ENCODE assay signal across 8 cellular contexts in the genomic region with DNA sequence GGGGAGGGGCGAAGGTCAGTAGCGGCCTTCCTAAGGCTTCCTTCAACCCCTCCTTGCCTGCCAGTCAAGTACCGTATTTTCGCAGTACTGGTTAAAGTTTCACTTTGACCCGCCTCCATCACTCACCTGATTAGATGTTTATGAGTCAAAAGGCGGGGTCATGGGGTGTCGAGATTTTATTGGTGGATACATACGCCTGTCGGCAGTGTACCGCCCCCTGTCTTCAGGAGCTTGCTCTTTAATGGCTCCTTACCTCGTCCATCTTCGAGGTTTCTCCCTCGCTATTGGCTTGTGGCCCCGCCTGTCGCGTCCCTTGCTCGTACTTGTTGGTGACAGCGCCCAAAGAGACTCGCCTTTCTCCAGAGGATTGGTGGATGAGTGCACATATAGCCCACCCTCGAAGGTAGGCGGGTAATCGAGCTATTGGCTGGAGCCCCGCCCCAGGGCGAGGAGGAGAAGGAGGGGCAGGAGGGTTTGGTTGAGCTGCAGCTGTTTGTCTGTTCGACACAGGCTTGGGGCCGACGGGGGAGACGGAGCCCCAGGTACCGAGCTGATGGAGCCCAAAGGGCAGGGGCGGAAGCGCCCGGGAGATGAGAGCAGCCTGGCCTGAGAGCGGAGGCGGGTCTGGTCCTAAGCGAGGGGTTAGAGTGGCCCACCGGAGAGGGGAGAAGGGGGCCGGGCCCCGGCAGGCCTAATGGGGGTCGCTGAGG. TPM values are rescaled to one million over a fixed set of nuclear protein-coding genes. Genes with fewer than 3 reads are reported as not detected.
DNase-seq lines count a peak whose midpoint lies in the region; ATAC-seq, FAIRE-seq and TF ChIP-seq lines count a peak whose summit lies in the region.

A gene with protein sequence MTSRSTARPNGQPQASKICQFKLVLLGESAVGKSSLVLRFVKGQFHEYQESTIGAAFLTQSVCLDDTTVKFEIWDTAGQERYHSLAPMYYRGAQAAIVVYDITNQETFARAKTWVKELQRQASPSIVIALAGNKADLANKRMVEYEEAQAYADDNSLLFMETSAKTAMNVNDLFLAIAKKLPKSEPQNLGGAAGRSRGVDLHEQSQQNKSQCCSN (plus strand): TSS at position 481 of the 710 bp plus-strand sequence. CDS start 12,883 bp downstream, outside the sequence.

- ATAC-seq in HG02973 (IDR thresholded peaks at IDR 0.05; ENCODE audit: unreplicated experiment): peak; percentile 92
- peak; percentile 96 for ATAC-seq in right cardiac atrium

- peak within 1 kb of the TSS; percentile 93 for H3K27ac ChIP-seq in astrocyte (ENCODE audit: low read depth, low read length)
- H3K27ac ChIP-seq in right cardiac atrium (ENCODE audit: low read length): peak within 1 kb of the TSS; percentile 98
- peak within 1 kb of the TSS; percentile 93 to 98 for H3K27ac ChIP-seq in uterus

- H3K27ac Mint-ChIP-seq in T-helper 2 cell treated with Interferon-gamma antibody and Interleukin-4, amounts not matched to agents 5 μg/mL and 100 μg/mL, for 36 hours: no peak within 1 kb of the TSS
- no peak within 1 kb of the TSS for H3K27ac Mint-ChIP-seq in astrocyte (ENCODE audit: unreplicated experiment)

- peak within 1 kb of the TSS; percentile 70 for H2AFZ ChIP-seq in astrocyte (ENCODE audit: low read depth, low read length)

- TF ChIP-seq CTCF in astrocyte (IDR thresholded peaks at IDR 0.05; ENCODE audit: insufficient read depth, low read depth, low read length) (no peak), uterus (IDR thresholded peaks at IDR 0.05) (peak in 1 of 4 experiments; percentile 34)

- no peaks in the 10 kb centered on the region for H3K9me3 Mint-ChIP-seq in T-helper 2 cell treated with Interferon-gamma antibody and Interleukin-4, amounts not matched to agents 5 μg/mL and 100 μg/mL, for 36 hours
- H3K9me3 Mint-ChIP-seq in astrocyte (ENCODE audit: unreplicated experiment): no peaks in the 10 kb centered on the region

- peak within 1 kb of the TSS; percentile 98 for H3K4me2 ChIP-seq in astrocyte (ENCODE audit: low read length)

- peaks cover 14% of the 10 kb centered on the region for H3K36me3 Mint-ChIP-seq in T-helper 2 cell treated with Interferon-gamma antibody and Interleukin-4, amounts not matched to agents 5 μg/mL and 100 μg/mL, for 36 hours (ENCODE audit: low read depth)
- peaks cover 5% of the 10 kb centered on the region for H3K36me3 Mint-ChIP-seq in astrocyte (ENCODE audit: low read depth, unreplicated experiment)

- intact Hi-C loops in right cardiac atrium (cut with DNase I) (no loop called here), uterus (cut with DNase I; ENCODE audit: low total_unique reads) (no loop called here)

- peak; percentile 96 to 98 for TF ChIP-seq POLR2A in uterus (IDR thresholded peaks at IDR 0.05)

- H3K27me3 Mint-ChIP-seq in T-helper 2 cell treated with Interferon-gamma antibody and Interleukin-4, amounts not matched to agents 5 μg/mL and 100 μg/mL, for 36 hours (ENCODE audit: low read depth): no peaks in the 10 kb centered on the region
- H3K27me3 Mint-ChIP-seq in astrocyte (ENCODE audit: low read depth, unreplicated experiment): no peaks in the 10 kb centered on the region

- H3K4me3 Mint-ChIP-seq in T-helper 2 cell treated with Interferon-gamma antibody and Interleukin-4, amounts not matched to agents 5 μg/mL and 100 μg/mL, for 36 hours: no peak within 1 kb of the TSS
- no peak within 1 kb of the TSS for H3K4me3 Mint-ChIP-seq in astrocyte (ENCODE audit: unreplicated experiment)

- under 1% methylated on average over 39 of the region's 39 CpGs for WGBS in right cardiac atrium

- H3K27me3 ChIP-seq in astrocyte (ENCODE audit: insufficient read depth, low read length) (no peaks in the 10 kb centered on the region), right cardiac atrium (ENCODE audit: control insufficient read depth, insufficient read depth) (no peaks in the 10 kb centered on the region), uterus (no peaks in the 10 kb centered on the region)

- H3K4me1 Mint-ChIP-seq in T-helper 2 cell treated with Interferon-gamma antibody and Interleukin-4, amounts not matched to agents 5 μg/mL and 100 μg/mL, for 36 hours (ENCODE audit: low read depth): peaks cover 13% of the 10 kb centered on the region
- H3K4me1 Mint-ChIP-seq in astrocyte (ENCODE audit: low read depth, unreplicated experiment): peaks cover 17% of the 10 kb centered on the region

- H3K9ac ChIP-seq in astrocyte (ENCODE audit: low read length): peak within 1 kb of the TSS; percentile 95

- peaks cover 29% of the 10 kb centered on the region for H4K20me1 ChIP-seq in astrocyte (ENCODE audit: insufficient read depth, low read length)

- H3K36me3 ChIP-seq in astrocyte (ENCODE audit: insufficient read depth, low read length): peaks cover 2% of the 10 kb centered on the region
- no peaks in the 10 kb centered on the region for H3K36me3 ChIP-seq in uterus

- DNase-seq in GM18507 (ENCODE audit: extremely low spot score, insufficient read length, low read depth): peak; percentile 88
- DNase-seq in NCI-H1930 (lab: John Stamatoyannopoulos, UW): peak; percentile 99 to 100
- peak; percentile 99 for DNase-seq in T-helper 2 cell treated with Interferon-gamma antibody and Interleukin-4, amounts not matched to agents 5 μg/mL and 100 μg/mL, for 36 hours (ENCODE audit: low spot score)
- peak; percentile 100 for DNase-seq in astrocyte (ENCODE audit: low read depth)
- peak; percentile 99 to 100 (median 100) for DNase-seq in right cardiac atrium
- peak; percentile 100 for DNase-seq in pulmonary artery endothelial cell (ENCODE audit: low read depth, low spot score)
- peak; percentile 99 to 100 for DNase-seq in uterus

- FAIRE-seq in GM18507 (lab: Jason Lieb, UNC): peak; percentile 100
- FAIRE-seq in astrocyte (lab: Jason Lieb, UNC): peak; percentile 83

- H3K9me3 ChIP-seq in astrocyte (ENCODE audit: insufficient read depth, low read depth, low read length) (no peaks in the 10 kb centered on the region), right cardiac atrium (ENCODE audit: control insufficient read depth, low read length) (no peaks in the 10 kb centered on the region), uterus (no peaks in the 10 kb centered on the region)

- H3K4me3 ChIP-seq in astrocyte (ENCODE audit: insufficient read depth, low read depth, low read length) (peak within 1 kb of the TSS; percentile 77), right cardiac atrium (ENCODE audit: low read length) (peak within 1 kb of the TSS; percentile 93), uterus (peak within 1 kb of the TSS; percentile 95 to 97)

- H3K4me1 ChIP-seq in astrocyte (ENCODE audit: insufficient read depth, low read length): peaks cover 12% of the 10 kb centered on the region
- H3K4me1 ChIP-seq in right cardiac atrium (ENCODE audit: control insufficient read depth, insufficient read depth, low read length): no peaks in the 10 kb centered on the region
- H3K4me1 ChIP-seq in uterus: peaks cover 0 to 6% of the 10 kb centered on the region in 2 donors

- H3K79me2 ChIP-seq in astrocyte (ENCODE audit: insufficient read depth, low read length): peaks cover 46% of the 10 kb centered on the region

RNA-seq across cellular contexts. Expression of the gene that starts here (rescaled TPM):
- total RNA-seq in astrocyte (110 and 127 TPM in 2 replicates), right cardiac atrium (100 to 1,000 TPM; 111 to 132 (median 119) TPM), pulmonary artery endothelial cell (35.2 and 45.7 TPM in 2 replicates), uterus (100 to 1,000 TPM in 1 of 4 donors, 10 to 100 TPM in 3; 49.4 to 128 (median 67.2) TPM)
- polyA plus RNA-seq in right cardiac atrium: 86.4 TPM

Comparison
In these comparisons a context has a peak if more than half of its experiments do, and no peak if none do; other contexts are left out.
1. Peak in every context shown above with its lines: DNase-seq, ATAC-seq, H3K4me3 ChIP-seq and H3K27ac ChIP-seq.